1 cellular context compared by ENCODE assay signal in the genomic region with DNA sequence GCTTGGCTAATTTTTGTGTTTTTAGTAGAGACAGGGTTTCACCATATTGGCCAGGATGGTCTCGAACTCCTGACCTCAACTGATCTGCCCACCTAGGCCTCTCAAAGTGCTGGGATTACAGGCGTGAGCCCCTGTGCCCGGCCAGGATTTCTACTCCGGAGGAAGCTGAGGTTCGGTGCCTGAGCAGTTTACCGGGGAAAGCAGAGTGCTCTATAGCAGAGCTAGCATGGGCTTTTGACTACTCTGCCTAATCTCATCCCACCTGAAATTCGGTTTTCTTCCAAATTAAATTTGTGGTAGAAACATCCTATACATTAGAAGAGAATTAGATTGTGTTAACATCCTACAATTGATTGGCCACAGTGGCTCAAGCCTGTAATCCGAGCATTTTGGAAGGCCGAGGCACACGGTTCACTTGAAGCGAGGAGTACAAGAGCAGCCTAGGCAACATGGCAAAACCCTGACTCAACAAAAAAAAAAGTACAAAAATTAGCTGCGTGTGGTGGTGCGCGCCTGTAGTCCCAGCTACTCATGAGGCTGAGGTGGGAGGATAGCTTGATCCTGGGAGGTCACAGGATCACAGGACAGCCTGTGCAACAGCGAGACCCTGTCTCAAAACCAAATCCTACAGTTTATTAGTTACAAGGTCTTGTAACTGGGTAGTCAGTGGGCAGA.
TF ChIP-seq lines count a peak whose summit lies in the region.

No MANE protein-coding gene starts in this region.

TF ChIP-seq in HepG2, 621 proteins besides CTCF, POLR2A, EP300 and RAD21:
- peak; percentile 90 to 92 for TF ChIP-seq MAFK (conservative IDR thresholded peaks at IDR 0.05 in 1 of 2, IDR thresholded peaks at IDR 0.05 in 1 of 2; ENCODE audit: low read length in 2 of 2)
- TF ChIP-seq MBNL3 (CRISPR knock-in tag; conservative IDR thresholded peaks at IDR 0.05) = no peak
- TF ChIP-seq, protein P1, sequence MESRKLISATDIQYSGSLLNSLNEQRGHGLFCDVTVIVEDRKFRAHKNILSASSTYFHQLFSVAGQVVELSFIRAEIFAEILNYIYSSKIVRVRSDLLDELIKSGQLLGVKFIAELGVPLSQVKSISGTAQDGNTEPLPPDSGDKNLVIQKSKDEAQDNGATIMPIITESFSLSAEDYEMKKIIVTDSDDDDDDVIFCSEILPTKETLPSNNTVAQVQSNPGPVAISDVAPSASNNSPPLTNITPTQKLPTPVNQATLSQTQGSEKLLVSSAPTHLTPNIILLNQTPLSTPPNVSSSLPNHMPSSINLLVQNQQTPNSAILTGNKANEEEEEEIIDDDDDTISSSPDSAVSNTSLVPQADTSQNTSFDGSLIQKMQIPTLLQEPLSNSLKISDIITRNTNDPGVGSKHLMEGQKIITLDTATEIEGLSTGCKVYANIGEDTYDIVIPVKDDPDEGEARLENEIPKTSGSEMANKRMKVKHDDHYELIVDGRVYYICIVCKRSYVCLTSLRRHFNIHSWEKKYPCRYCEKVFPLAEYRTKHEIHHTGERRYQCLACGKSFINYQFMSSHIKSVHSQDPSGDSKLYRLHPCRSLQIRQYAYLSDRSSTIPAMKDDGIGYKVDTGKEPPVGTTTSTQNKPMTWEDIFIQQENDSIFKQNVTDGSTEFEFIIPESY (CRISPR knock-in tag; IDR thresholded peaks at IDR 0.05) = no peak
- no peak for TF ChIP-seq ATAD3A (CRISPR knock-in tag; IDR thresholded peaks at IDR 0.05)
- no peak for TF ChIP-seq SALL2 (CRISPR knock-in tag; IDR thresholded peaks at IDR 0.05)
- no peak for TF ChIP-seq ZNF20 (CRISPR knock-in tag; IDR thresholded peaks at IDR 0.05)
- 0 out of 2 replicates have a peak, but pooled peaks have one; percentile 19 for TF ChIP-seq MBD4 (IDR thresholded peaks at IDR 0.05; ENCODE audit: borderline replicate concordance, low read length)
- TF ChIP-seq ATF4 (CRISPR knock-in tag; IDR thresholded peaks at IDR 0.05) = 0 out of 4 replicates have a peak, but pooled peaks of 1 of the 2 experiments have one; percentile 9
- TF ChIP-seq KLF11 (CRISPR knock-in tag; IDR thresholded peaks at IDR 0.05) = no peak
- TF ChIP-seq JDP2 (CRISPR knock-in tag; IDR thresholded peaks at IDR 0.05; ENCODE audit: borderline replicate concordance) = no peak
- peak; percentile 64; the same call in 1 of the 2 replicates for TF ChIP-seq ZNF841 (CRISPR knock-in tag; IDR thresholded peaks at IDR 0.05; ENCODE audit: borderline replicate concordance)
- no peak for TF ChIP-seq ZNF282 (IDR thresholded peaks at IDR 0.05; ENCODE audit: partially characterized antibody)
- TF ChIP-seq, protein P2, sequence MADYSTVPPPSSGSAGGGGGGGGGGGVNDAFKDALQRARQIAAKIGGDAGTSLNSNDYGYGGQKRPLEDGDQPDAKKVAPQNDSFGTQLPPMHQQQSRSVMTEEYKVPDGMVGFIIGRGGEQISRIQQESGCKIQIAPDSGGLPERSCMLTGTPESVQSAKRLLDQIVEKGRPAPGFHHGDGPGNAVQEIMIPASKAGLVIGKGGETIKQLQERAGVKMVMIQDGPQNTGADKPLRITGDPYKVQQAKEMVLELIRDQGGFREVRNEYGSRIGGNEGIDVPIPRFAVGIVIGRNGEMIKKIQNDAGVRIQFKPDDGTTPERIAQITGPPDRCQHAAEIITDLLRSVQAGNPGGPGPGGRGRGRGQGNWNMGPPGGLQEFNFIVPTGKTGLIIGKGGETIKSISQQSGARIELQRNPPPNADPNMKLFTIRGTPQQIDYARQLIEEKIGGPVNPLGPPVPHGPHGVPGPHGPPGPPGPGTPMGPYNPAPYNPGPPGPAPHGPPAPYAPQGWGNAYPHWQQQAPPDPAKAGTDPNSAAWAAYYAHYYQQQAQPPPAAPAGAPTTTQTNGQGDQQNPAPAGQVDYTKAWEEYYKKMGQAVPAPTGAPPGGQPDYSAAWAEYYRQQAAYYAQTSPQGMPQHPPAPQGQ (CRISPR knock-in tag; IDR thresholded peaks at IDR 0.05; ENCODE audit: borderline replicate concordance) = no peak
- no peak for TF ChIP-seq LCORL (IDR thresholded peaks at IDR 0.05)
- TF ChIP-seq LCORL (CRISPR knock-in tag; IDR thresholded peaks at IDR 0.05) = no peak
- no peak for TF ChIP-seq NONO (IDR thresholded peaks at IDR 0.05)
- 0 out of 2 replicates have a peak, but pooled peaks have one; percentile 31 for TF ChIP-seq NONO (CRISPR knock-in tag; conservative IDR thresholded peaks at IDR 0.05)
- no peak for TF ChIP-seq GATAD2A (CRISPR knock-in tag; IDR thresholded peaks at IDR 0.05)
- TF ChIP-seq REL (CRISPR knock-in tag; conservative IDR thresholded peaks at IDR 0.05) = 0 out of 2 replicates have a peak, but pooled peaks have one; percentile 14
- TF ChIP-seq ZNF496 (CRISPR knock-in tag; IDR thresholded peaks at IDR 0.05; ENCODE audit: insufficient replicate concordance) = no peak
- no peak for TF ChIP-seq ZNF274 (CRISPR knock-in tag; IDR thresholded peaks at IDR 0.05)
- no peak for TF ChIP-seq ZNF44 (CRISPR knock-in tag; IDR thresholded peaks at IDR 0.05)
- TF ChIP-seq BATF2 (CRISPR knock-in tag; IDR thresholded peaks at IDR 0.05) = no peak
- TF ChIP-seq, protein P3, sequence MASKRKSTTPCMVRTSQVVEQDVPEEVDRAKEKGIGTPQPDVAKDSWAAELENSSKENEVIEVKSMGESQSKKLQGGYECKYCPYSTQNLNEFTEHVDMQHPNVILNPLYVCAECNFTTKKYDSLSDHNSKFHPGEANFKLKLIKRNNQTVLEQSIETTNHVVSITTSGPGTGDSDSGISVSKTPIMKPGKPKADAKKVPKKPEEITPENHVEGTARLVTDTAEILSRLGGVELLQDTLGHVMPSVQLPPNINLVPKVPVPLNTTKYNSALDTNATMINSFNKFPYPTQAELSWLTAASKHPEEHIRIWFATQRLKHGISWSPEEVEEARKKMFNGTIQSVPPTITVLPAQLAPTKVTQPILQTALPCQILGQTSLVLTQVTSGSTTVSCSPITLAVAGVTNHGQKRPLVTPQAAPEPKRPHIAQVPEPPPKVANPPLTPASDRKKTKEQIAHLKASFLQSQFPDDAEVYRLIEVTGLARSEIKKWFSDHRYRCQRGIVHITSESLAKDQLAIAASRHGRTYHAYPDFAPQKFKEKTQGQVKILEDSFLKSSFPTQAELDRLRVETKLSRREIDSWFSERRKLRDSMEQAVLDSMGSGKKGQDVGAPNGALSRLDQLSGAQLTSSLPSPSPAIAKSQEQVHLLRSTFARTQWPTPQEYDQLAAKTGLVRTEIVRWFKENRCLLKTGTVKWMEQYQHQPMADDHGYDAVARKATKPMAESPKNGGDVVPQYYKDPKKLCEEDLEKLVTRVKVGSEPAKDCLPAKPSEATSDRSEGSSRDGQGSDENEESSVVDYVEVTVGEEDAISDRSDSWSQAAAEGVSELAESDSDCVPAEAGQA (IDR thresholded peaks at IDR 0.05; ENCODE audit: low read depth) = no peak
- TF ChIP-seq, protein P3 (CRISPR knock-in tag; IDR thresholded peaks at IDR 0.05; ENCODE audit: borderline replicate concordance) = no peak
- no peak for TF ChIP-seq ZNF598 (CRISPR knock-in tag; IDR thresholded peaks at IDR 0.05; ENCODE audit: borderline replicate concordance)
- no peak for TF ChIP-seq THAP7 (CRISPR knock-in tag; IDR thresholded peaks at IDR 0.05)
- TF ChIP-seq ZNF530 (CRISPR knock-in tag; IDR thresholded peaks at IDR 0.05; ENCODE audit: low read depth) = no peak
- TF ChIP-seq ZNF777 (CRISPR knock-in tag; IDR thresholded peaks at IDR 0.05) = no peak
- TF ChIP-seq MYPOP (CRISPR knock-in tag; IDR thresholded peaks at IDR 0.05) = 0 out of 2 replicates have a peak, but pooled peaks have one; percentile 0
- TF ChIP-seq, protein P4, sequence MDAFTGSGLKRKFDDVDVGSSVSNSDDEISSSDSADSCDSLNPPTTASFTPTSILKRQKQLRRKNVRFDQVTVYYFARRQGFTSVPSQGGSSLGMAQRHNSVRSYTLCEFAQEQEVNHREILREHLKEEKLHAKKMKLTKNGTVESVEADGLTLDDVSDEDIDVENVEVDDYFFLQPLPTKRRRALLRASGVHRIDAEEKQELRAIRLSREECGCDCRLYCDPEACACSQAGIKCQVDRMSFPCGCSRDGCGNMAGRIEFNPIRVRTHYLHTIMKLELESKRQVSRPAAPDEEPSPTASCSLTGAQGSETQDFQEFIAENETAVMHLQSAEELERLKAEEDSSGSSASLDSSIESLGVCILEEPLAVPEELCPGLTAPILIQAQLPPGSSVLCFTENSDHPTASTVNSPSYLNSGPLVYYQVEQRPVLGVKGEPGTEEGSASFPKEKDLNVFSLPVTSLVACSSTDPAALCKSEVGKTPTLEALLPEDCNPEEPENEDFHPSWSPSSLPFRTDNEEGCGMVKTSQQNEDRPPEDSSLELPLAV (CRISPR knock-in tag; conservative IDR thresholded peaks at IDR 0.05; ENCODE audit: low read depth) = no peak
- TF ChIP-seq, protein P5, sequence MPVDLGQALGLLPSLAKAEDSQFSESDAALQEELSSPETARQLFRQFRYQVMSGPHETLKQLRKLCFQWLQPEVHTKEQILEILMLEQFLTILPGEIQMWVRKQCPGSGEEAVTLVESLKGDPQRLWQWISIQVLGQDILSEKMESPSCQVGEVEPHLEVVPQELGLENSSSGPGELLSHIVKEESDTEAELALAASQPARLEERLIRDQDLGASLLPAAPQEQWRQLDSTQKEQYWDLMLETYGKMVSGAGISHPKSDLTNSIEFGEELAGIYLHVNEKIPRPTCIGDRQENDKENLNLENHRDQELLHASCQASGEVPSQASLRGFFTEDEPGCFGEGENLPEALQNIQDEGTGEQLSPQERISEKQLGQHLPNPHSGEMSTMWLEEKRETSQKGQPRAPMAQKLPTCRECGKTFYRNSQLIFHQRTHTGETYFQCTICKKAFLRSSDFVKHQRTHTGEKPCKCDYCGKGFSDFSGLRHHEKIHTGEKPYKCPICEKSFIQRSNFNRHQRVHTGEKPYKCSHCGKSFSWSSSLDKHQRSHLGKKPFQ (CRISPR knock-in tag; IDR thresholded peaks at IDR 0.05; ENCODE audit: insufficient replicate concordance) = peak; percentile 28
- TF ChIP-seq, protein P6, sequence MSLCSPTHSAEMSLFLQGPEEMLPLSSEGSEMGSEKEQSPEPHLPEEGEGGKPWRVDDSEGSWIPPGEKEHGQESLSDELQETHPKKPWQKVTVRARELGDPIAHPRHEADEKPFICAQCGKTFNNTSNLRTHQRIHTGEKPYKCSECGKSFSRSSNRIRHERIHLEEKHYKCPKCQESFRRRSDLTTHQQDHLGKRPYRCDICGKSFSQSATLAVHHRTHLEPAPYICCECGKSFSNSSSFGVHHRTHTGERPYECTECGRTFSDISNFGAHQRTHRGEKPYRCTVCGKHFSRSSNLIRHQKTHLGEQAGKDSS (CRISPR knock-in tag; IDR thresholded peaks at IDR 0.05; ENCODE audit: borderline replicate concordance, low read depth) = 0 out of 2 replicates have a peak, but pooled peaks have one; percentile 20
- no peak for TF ChIP-seq ATM (IDR thresholded peaks at IDR 0.05; ENCODE audit: borderline replicate concordance)
- TF ChIP-seq ISX (CRISPR knock-in tag; conservative IDR thresholded peaks at IDR 0.05) = 0 out of 2 replicates have a peak, but pooled peaks have one; percentile 19
- no peak for TF ChIP-seq SAFB2 (CRISPR knock-in tag; IDR thresholded peaks at IDR 0.05; ENCODE audit: borderline replicate concordance, low read depth)
- no peak for TF ChIP-seq IKZF4 (CRISPR knock-in tag; IDR thresholded peaks at IDR 0.05; ENCODE audit: borderline replicate concordance, low read depth, not compliant biosample characterization)
- TF ChIP-seq ZNF234 (CRISPR knock-in tag; conservative IDR thresholded peaks at IDR 0.05) = no peak
- TF ChIP-seq HDAC6 (IDR thresholded peaks at IDR 0.05; ENCODE audit: low read depth, low read length) = 0 out of 2 replicates have a peak, but pooled peaks have one; percentile 32
- TF ChIP-seq KAT7 (CRISPR knock-in tag; IDR thresholded peaks at IDR 0.05; ENCODE audit: borderline replicate concordance) = peak; percentile 64; the same call in 1 of the 2 replicates
- TF ChIP-seq MAFF (IDR thresholded peaks at IDR 0.05; ENCODE audit: low read depth, low read length) = peak; percentile 90
